ENCODE assay signal across 1 cellular context in the genomic region with DNA sequence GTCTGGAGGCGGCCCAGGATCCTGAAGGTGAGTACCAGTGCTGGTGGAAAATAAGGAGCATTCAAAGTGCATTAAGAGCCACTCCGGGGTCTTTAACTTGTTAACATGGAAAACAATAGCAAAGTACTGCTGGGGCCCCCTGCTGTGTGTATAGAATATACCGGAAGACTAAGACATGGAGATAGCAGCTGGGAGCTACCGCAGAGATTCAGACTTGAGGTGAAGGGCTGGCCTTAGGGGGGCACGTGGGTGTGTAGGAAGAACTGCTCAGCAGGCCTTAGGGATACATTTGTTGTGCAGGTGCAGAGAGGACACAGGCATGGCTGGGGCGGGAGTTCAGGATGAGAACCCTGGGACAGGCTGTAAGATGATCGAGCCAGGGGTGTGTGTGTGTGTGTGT.
TF ChIP-seq lines count a peak whose summit lies in the region.

No MANE protein-coding gene starts in this region.

TF ChIP-seq in GM12878, 131 proteins besides CTCF, POLR2A, EP300 and RAD21:
- TF ChIP-seq FOS (IDR thresholded peaks at IDR 0.05; ENCODE audit: borderline replicate concordance, extremely low read depth, insufficient read length) (no peak), NR2C2 (IDR thresholded peaks at IDR 0.05; ENCODE audit: borderline replicate concordance, control insufficient read depth, insufficient read length, low read depth) (no peak), NFXL1 (IDR thresholded peaks at IDR 0.05; ENCODE audit: borderline replicate concordance) (no peak), NRF1 (conservative IDR thresholded peaks at IDR 0.05; ENCODE audit: low read depth, low read length) (no peak), RB1 (IDR thresholded peaks at IDR 0.05; ENCODE audit: borderline replicate concordance) (no peak), MYB (IDR thresholded peaks at IDR 0.05; ENCODE audit: borderline replicate concordance, low read depth, low read length) (no peak), CEBPB (IDR thresholded peaks at IDR 0.05; ENCODE audit: borderline replicate concordance in 1 of 2, low read depth in 2 of 2, low read length in 2 of 2) (no peak), PAX5 (IDR thresholded peaks at IDR 0.05; ENCODE audit: borderline replicate concordance, low read depth, low read length) (no peak), STAT3 (IDR thresholded peaks at IDR 0.05; ENCODE audit: low read depth, low read length) (no peak), TCF3 (IDR thresholded peaks at IDR 0.05; ENCODE audit: borderline replicate concordance, insufficient read depth, low read depth, low read length) (no peak), HDGF (IDR thresholded peaks at IDR 0.05) (no peak), CBX5 (IDR thresholded peaks at IDR 0.05; ENCODE audit: low read depth) (no peak), RBBP5 (conservative IDR thresholded peaks at IDR 0.05) (no peak), EGR1 (IDR thresholded peaks at IDR 0.05; ENCODE audit: borderline replicate concordance in 1 of 2, low read depth in 2 of 2, low read length in 2 of 2) (no peak), CHD2 (IDR thresholded peaks at IDR 0.05; ENCODE audit: borderline replicate concordance, low read depth, low read length) (no peak), CHD1 (IDR thresholded peaks at IDR 0.05; ENCODE audit: low read depth, low read length) (no peak), SPI1 (IDR thresholded peaks at IDR 0.05; ENCODE audit: borderline replicate concordance, insufficient read depth, low read depth, low read length) (no peak), CBFB (IDR thresholded peaks at IDR 0.05; ENCODE audit: low read depth) (no peak), MEF2A (IDR thresholded peaks at IDR 0.05; ENCODE audit: insufficient read depth, low read depth, low read length) (no peak)
- TF ChIP-seq, protein P1, sequence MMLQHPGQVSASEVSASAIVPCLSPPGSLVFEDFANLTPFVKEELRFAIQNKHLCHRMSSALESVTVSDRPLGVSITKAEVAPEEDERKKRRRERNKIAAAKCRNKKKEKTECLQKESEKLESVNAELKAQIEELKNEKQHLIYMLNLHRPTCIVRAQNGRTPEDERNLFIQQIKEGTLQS (IDR thresholded peaks at IDR 0.05; ENCODE audit: borderline replicate concordance, extremely low read depth, low read depth, low read length) = no peak
